ENCODE assay signal across 8 cellular contexts in the genomic region with DNA sequence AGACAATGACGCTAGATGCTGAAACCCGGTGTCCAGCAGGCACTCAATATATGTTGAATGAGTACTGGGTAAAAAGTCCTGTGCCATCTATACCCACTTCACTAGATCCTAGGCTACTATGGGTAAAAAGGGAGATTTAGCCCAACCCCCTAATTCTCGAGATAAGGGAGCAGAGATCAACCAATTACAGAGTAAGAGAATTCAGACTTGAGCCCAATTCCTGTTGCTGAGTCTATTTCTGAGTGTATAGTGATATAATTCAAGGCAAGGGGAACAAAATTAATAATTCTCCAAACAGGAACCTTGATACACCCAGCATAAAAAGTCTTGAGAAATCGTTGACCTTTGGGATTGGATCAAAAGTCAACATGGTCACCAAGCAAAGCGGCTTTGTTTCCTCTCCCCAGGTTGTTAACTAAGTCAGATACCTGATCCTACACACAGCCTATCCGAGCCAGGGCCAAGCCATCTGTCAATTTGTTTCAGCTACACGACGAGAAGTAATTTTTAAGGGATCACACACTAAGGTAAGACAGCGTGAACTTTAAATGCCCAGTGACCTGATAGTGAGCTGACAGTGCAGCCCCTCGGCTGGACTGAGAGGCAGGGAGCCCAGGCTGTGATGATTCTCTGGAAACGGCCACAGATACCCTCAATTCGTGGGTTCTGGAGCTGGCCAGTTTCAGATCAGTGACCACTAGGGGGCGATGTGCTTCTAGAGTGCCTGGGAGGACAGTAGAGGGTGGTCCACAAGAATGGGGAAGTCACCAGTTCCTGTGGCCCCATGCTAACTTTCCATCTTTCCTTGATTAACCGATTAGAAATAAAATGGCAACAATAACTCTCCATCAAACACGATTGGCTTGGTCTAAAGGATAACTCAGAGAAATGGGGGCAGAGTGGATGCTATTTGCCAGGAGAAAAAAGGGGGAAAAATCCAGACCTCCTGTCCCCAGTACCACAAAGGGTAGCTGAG. TPM values are rescaled to one million over a fixed set of nuclear protein-coding genes. Genes with fewer than 3 reads are reported as not detected.
DNase-seq lines count a peak whose midpoint lies in the region; ATAC-seq and TF ChIP-seq lines count a peak whose summit lies in the region.

No MANE protein-coding gene starts in this region.

- intact Hi-C loops in dorsolateral prefrontal cortex (cut with DNase I) = loop anchor here (5.0 to 10.0 kb wide), 3 partner anchors 94 to 324 kb away; no protein-coding TSS in a partner anchor

- H3K27me3 ChIP-seq in dorsolateral prefrontal cortex = no peaks in the 10 kb centered on the region

- DNase-seq in NCI-H2227 (lab: John Stamatoyannopoulos, UW; ENCODE audit: unreplicated experiment) (peak; percentile 66), NCI-H2227 treated with DMSO at 0.1 percent for 48 hours (lab: John Stamatoyannopoulos, UW) (no peak), NCI-H446 (lab: John Stamatoyannopoulos, UW) (peak; percentile 19 to 75), dorsolateral prefrontal cortex (peak in 5 of 10 donors; percentile 44 to 71 (median 64)), medulla oblongata (ENCODE audit: extremely low spot score) (peak; percentile 85)
- peak; percentile 68 for DNase-seq in activated CD4-positive, alpha-beta T cell treated with anti-CD3 and anti-CD28 coated beads, Interleukin-2, amount 10 ng/mL, durations not matched to agents 7 days and 5 days
- peak; percentile 32 to 45 for DNase-seq in stimulated activated CD8-positive, alpha-beta memory T cell treated with anti-CD3 and anti-CD28 coated beads, Interleukin-4, amount 100 ng/mL, for 1 hour (ENCODE audit: low read depth in 2 of 2, low spot score in 1 of 2)

- H3K4me3 Mint-ChIP-seq in activated CD4-positive, alpha-beta T cell treated with anti-CD3 and anti-CD28 coated beads, Interleukin-2, amount 10 ng/mL, durations not matched to agents 7 days and 5 days = no peak overlapping the region

- peak; percentile 35 to 85 (median 76) for TF ChIP-seq CTCF in dorsolateral prefrontal cortex (IDR thresholded peaks at IDR 0.05 in 54 of 56, conservative IDR thresholded peaks at IDR 0.05 in 2 of 56; ENCODE audit: low read depth in 1 of 56, partially characterized antibody in 56 of 56)

- peaks cover 9% of the 10 kb centered on the region for H3K4me1 Mint-ChIP-seq in activated CD4-positive, alpha-beta T cell treated with anti-CD3 and anti-CD28 coated beads, Interleukin-2, amount 10 ng/mL, durations not matched to agents 7 days and 5 days

- no peak for ATAC-seq in HG02571 (IDR thresholded peaks at IDR 0.05; ENCODE audit: unreplicated experiment)

- POLR2A ChIA-PET in activated CD4-positive, alpha-beta T cell treated with anti-CD3 and anti-CD28 coated beads, Interleukin-2, amount 10 ng/mL, durations not matched to agents 7 days and 5 days (lab: Charles Lee) = no interaction called here

- H3K27ac ChIP-seq in dorsolateral prefrontal cortex = peak overlapping the region in 27 of 59 donors; percentile 5 to 75 (median 45)

- CTCF ChIA-PET in activated CD4-positive, alpha-beta T cell treated with anti-CD3 and anti-CD28 coated beads, Interleukin-2, amount 10 ng/mL, durations not matched to agents 7 days and 5 days (lab: Charles Lee) = interaction anchor here (1.3 to 1.8 kb wide), 2 partner anchors 11 to 322 kb away, joined by 4 to 5 read pairs; no protein-coding TSS in a partner anchor

- no peaks in the 10 kb centered on the region for H3K9me3 Mint-ChIP-seq in activated CD4-positive, alpha-beta T cell treated with anti-CD3 and anti-CD28 coated beads, Interleukin-2, amount 10 ng/mL, durations not matched to agents 7 days and 5 days

- H3K4me3 ChIP-seq in dorsolateral prefrontal cortex = no peak overlapping the region

- no peaks in the 10 kb centered on the region for H3K36me3 Mint-ChIP-seq in activated CD4-positive, alpha-beta T cell treated with anti-CD3 and anti-CD28 coated beads, Interleukin-2, amount 10 ng/mL, durations not matched to agents 7 days and 5 days (ENCODE audit: low read depth)

- no peak overlapping the region for H3K27ac Mint-ChIP-seq in activated CD4-positive, alpha-beta T cell treated with anti-CD3 and anti-CD28 coated beads, Interleukin-2, amount 10 ng/mL, durations not matched to agents 7 days and 5 days

- H3K27me3 Mint-ChIP-seq in activated CD4-positive, alpha-beta T cell treated with anti-CD3 and anti-CD28 coated beads, Interleukin-2, amount 10 ng/mL, durations not matched to agents 7 days and 5 days = no peaks in the 10 kb centered on the region

RNA-seq across cellular contexts. Expression of gene SLC22A23, which starts 46.2 kb away (rescaled TPM):
- total RNA-seq in activated CD4-positive, alpha-beta T cell treated with anti-CD3 and anti-CD28 coated beads, Interleukin-2, amount 10 ng/mL, durations not matched to agents 7 days and 5 days = 1 to 10 TPM; 1.3 TPM
- total RNA-seq in dorsolateral prefrontal cortex = 100 to 1,000 TPM in 1 of 120 experiments, 10 to 100 TPM in 119; 36.4 to 160 (median 55.7) TPM

Comparison
In these comparisons a context has a peak if more than half of its experiments do, and no peak if none do; other contexts are left out.
1. RNA of gene SLC22A23, which starts 46.2 kb away (total RNA-seq): 36.4 to 160 TPM in dorsolateral prefrontal cortex; 1.3 TPM in activated CD4-positive, alpha-beta T cell treated with anti-CD3 and anti-CD28 coated beads, Interleukin-2, amount 10 ng/mL, durations not matched to agents 7 days and 5 days; every median in the first group is over 10 times any median in the second.